ENCODE assay signal across 20 cellular contexts in the genomic region with DNA sequence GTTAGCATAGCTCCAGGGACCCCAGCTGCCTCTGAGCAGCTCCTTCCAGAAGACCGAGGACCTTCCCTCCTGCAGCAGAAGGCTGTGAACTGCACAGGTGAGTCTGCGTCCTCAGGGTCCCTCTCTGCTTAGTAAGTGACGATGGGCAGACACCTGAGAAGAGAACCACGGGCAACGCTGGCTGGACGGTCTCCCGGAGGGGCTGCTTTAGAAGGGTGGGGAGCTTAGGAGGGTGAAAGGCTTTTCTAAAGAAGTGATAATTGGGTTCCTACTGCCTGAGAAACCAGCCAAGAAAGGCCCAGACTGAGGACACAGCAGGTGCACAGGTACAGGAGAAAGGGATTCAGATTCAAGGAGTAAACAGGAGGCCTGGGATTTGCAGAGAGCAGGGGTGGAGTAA.
A peak's percentile ranks its signal among the peaks of the same experiment; 100 is the strongest.
DNase-seq lines count a peak whose midpoint lies in the region; FAIRE-seq and TF ChIP-seq lines count a peak whose summit lies in the region.
"Had no signal": no experiment of that assay in that cellular context is flagged by ENCODE, and none has a peak within 500 bp of the region (broad histone marks: within the 10 kb centered on the region; RNA-seq: fewer than 3 reads in every experiment).

No MANE protein-coding gene starts in this region.

- no peak overlapping the region for H2BK5ac ChIP-seq in H1 (ENCODE audit: low read depth, low read length)

- H4K8ac ChIP-seq in H1 (ENCODE audit: extremely low read depth, insufficient read depth, low read length) = no peak overlapping the region

- H2AFZ ChIP-seq in H1 (ENCODE audit: low read length) (no peak overlapping the region), neural progenitor cell (replicated peaks) (no peak overlapping the region)

- peak overlapping the region; percentile 20 for H3K27ac Mint-ChIP-seq in neural progenitor cell
- H3K27ac Mint-ChIP-seq: CD14-positive monocyte; CD4-positive, alpha-beta memory T cell; IgD-negative memory B cell had no signal

- no peaks in the 10 kb centered on the region for H3K9me3 Mint-ChIP-seq in neural progenitor cell

- peaks cover 21% of the 10 kb centered on the region for H3K4me1 ChIP-seq in HUES48 (ENCODE audit: control insufficient read depth, insufficient read depth, low read length)
- peaks cover 2 to 8% (median 6%) of the 10 kb centered on the region in 4 experiments; a peak in 5 of 7 replicates for H3K4me1 ChIP-seq in H1 (replicated peaks in 1 of 4; ENCODE audit: control insufficient read depth in 3 of 4, insufficient read depth in 4 of 4, low read length in 3 of 4)
- peaks cover 15% of the 10 kb centered on the region for H3K4me1 ChIP-seq in neural progenitor cell
- no peaks in the 10 kb centered on the region for H3K4me1 ChIP-seq in colonic mucosa
- H3K4me1 ChIP-seq: HAP-1 had no signal

- H3K9ac ChIP-seq in HUES48 (ENCODE audit: low read depth, low read length) (no peak overlapping the region), H1 (replicated peaks in 1 of 4; ENCODE audit: extremely low read depth in 1 of 4, low read depth in 3 of 4, low read length in 3 of 4) (no peak overlapping the region), neural progenitor cell (no peak overlapping the region), colonic mucosa (ENCODE audit: low read depth in 2 of 2, low read length in 2 of 2) (no peak overlapping the region)

- 62% methylated on average over 7 of the region's 7 CpGs; no CpG with 5 or more reads in 1 of the 2 experiments for whole genome bisulfite sequencing in H1 (ENCODE audit: extremely low coverage in 1 of 2, insufficient coverage in 1 of 2, insufficient read length in 1 of 2, insufficient replicate concordance in 2 of 2, low coverage in 1 of 2, low lambda C conversion rate in 2 of 2, missing lambda C conversion rate in 1 of 2), 2 experiments

- no peak overlapping the region for H3K14ac ChIP-seq in H1 (ENCODE audit: insufficient read length)

- TF ChIP-seq EP300 in H1 (IDR thresholded peaks at IDR 0.05; ENCODE audit: borderline replicate concordance in 1 of 2, low read depth in 2 of 2, low read length in 2 of 2) = no peak

- H2BK20ac ChIP-seq in H1 (ENCODE audit: low read length) = no peak overlapping the region

- H3K23ac ChIP-seq in H1 (ENCODE audit: insufficient read length) = no peak overlapping the region

- H3K27ac ChIP-seq in HUES48 (ENCODE audit: low read depth, low read length) (peak overlapping the region; percentile 7), H1 (ENCODE audit: low read depth, low read length) (no peak overlapping the region), neural progenitor cell (no peak overlapping the region), colonic mucosa (no peak overlapping the region), WERI-Rb-1 (no peak overlapping the region)

- peaks cover 5% of the 10 kb centered on the region for H3K27me3 Mint-ChIP-seq in neural progenitor cell (ENCODE audit: insufficient read depth, low read depth)
- H3K27me3 Mint-ChIP-seq: IgD-negative memory B cell had no signal

- H3K4me2 ChIP-seq in H1 (ENCODE audit: insufficient read depth in 1 of 2, low read depth in 2 of 2, low read length in 2 of 2) = no peak overlapping the region; a peak in 1 of 4 replicates
- no peak overlapping the region for H3K4me2 ChIP-seq in neural progenitor cell

- H3K79me1 ChIP-seq in H1 (ENCODE audit: low read depth, low read length) = 0 out of 2 replicates have a peak, but pooled peaks cover 2% of the 10 kb centered on the region

- no peak overlapping the region for H2BK12ac ChIP-seq in H1 (ENCODE audit: low read depth, low read length)

- in situ Hi-C loops in ACHN (cut with HindIII; ENCODE audit: low pct_ligation_motif_present, low pct_unique_long_range_greater_than_20kb, low sequenced_read_pairs) = no loop called here

- no peak overlapping the region; the same call in 1 of the 2 replicates for H2AK5ac ChIP-seq in H1 (ENCODE audit: low read depth, low read length)

- CTCF ChIA-PET in H1 (lab: Charles Lee; ENCODE audit: partially characterized antibody) = interaction anchor here (0.6 to 1.2 kb wide), 3 partner anchors 11 to 1290 kb away, joined by 3 read pairs; no protein-coding TSS in a partner anchor

- no peak for TF ChIP-seq CTCF in H1 (IDR thresholded peaks at IDR 0.05; ENCODE audit: control extremely low read depth in 1 of 3, insufficient read depth in 1 of 3, low read depth in 1 of 3, low read length in 3 of 3)
- TF ChIP-seq CTCF in neural progenitor cell (IDR thresholded peaks at IDR 0.05) = no peak
- no peak for TF ChIP-seq CTCF in colonic mucosa (IDR thresholded peaks at IDR 0.05)
- no peak for TF ChIP-seq CTCF in WERI-Rb-1 (IDR thresholded peaks at IDR 0.05; ENCODE audit: low read depth, low read length)

- H3K4me1 Mint-ChIP-seq in neural progenitor cell = peaks cover 7% of the 10 kb centered on the region
- H3K4me1 Mint-ChIP-seq: CD14-positive monocyte; CD4-positive, alpha-beta memory T cell; IgD-negative memory B cell had no signal

- H3K4me3 ChIP-seq in HUES48 (ENCODE audit: low read depth, low read length) = no peak overlapping the region; the same call in 1 of the 2 replicates
- no peak overlapping the region for H3K4me3 ChIP-seq in H1 (ENCODE audit: extremely low read depth in 1 of 4, insufficient read depth in 2 of 4, low read depth in 3 of 4, low read length in 4 of 4)
- no peak overlapping the region for H3K4me3 ChIP-seq in neural progenitor cell
- H3K4me3 ChIP-seq in colonic mucosa = no peak overlapping the region
- H3K4me3 ChIP-seq in WERI-Rb-1 (ENCODE audit: low read depth, low read length) = no peak overlapping the region
- H3K4me3 ChIP-seq: HAP-1 had no signal

- no peak for TF ChIP-seq RAD21 in H1 (IDR thresholded peaks at IDR 0.05 in 1 of 2, conservative IDR thresholded peaks at IDR 0.05 in 1 of 2; ENCODE audit: low read depth in 2 of 2, low read length in 2 of 2)

- H3K4ac ChIP-seq in H1 (replicated peaks; ENCODE audit: insufficient read length, low read depth, low read length) = peak overlapping the region; percentile 23

- no peaks in the 10 kb centered on the region for H3K36me3 Mint-ChIP-seq in neural progenitor cell
- H3K36me3 Mint-ChIP-seq: CD14-positive monocyte; CD4-positive, alpha-beta memory T cell had no signal

- DNase-seq in H1 (ENCODE audit: low read depth in 1 of 2, low spot score in 2 of 2) = no peak
- DNase-seq in neural progenitor cell (ENCODE audit: low spot score) = no peak
- DNase-seq in ACHN = no peak
- no peak for DNase-seq in colonic mucosa
- DNase-seq in NCI-H446 (lab: John Stamatoyannopoulos, UW) = no peak
- DNase-seq in WERI-Rb-1 = no peak
- DNase-seq: AML-193; CD4-positive, alpha-beta memory T cell; DMS153; DMS79; GDM1; GOT3; KBM-7 had no signal

- H3K18ac ChIP-seq in H1 (ENCODE audit: extremely low read depth, low read length) = no peak overlapping the region

- peak overlapping the region; percentile 53; the same call in 1 of the 2 replicates for H2BK15ac ChIP-seq in H1 (ENCODE audit: low read length)

- H3K23me2 ChIP-seq in H1 (ENCODE audit: low read depth, low read length) = peaks cover 1% of the 10 kb centered on the region; the same call in 1 of the 2 replicates

- no peaks in the 10 kb centered on the region for H3K9me3 ChIP-seq in HUES48 (ENCODE audit: control insufficient read depth, insufficient read depth, low read length)
- H3K9me3 ChIP-seq in H1 (ENCODE audit: insufficient read depth in 2 of 2, low read depth in 1 of 2, low read length in 1 of 2) = no peaks in the 10 kb centered on the region
- no peaks in the 10 kb centered on the region for H3K9me3 ChIP-seq in neural progenitor cell (ENCODE audit: low read depth)
- H3K9me3 ChIP-seq in colonic mucosa = no peaks in the 10 kb centered on the region
- H3K9me3 ChIP-seq in WERI-Rb-1 (ENCODE audit: severe bottlenecking) = no peaks in the 10 kb centered on the region
- H3K9me3 ChIP-seq: HAP-1 had no signal

- H3K4me3 Mint-ChIP-seq in neural progenitor cell = no peak overlapping the region
- H3K4me3 Mint-ChIP-seq: CD14-positive monocyte; CD4-positive, alpha-beta memory T cell had no signal

- no peak overlapping the region for H2BK120ac ChIP-seq in H1 (replicated peaks; ENCODE audit: low read depth, low read length)

- H3K27me3 ChIP-seq in HUES48 (ENCODE audit: control insufficient read depth, insufficient read depth, low read length) (no peaks in the 10 kb centered on the region), H1 (replicated peaks in 1 of 4; ENCODE audit: control insufficient read depth in 3 of 4, extremely low read depth in 1 of 4, insufficient read depth in 3 of 4, low read length in 3 of 4) (no peaks in the 10 kb centered on the region), neural progenitor cell (no peaks in the 10 kb centered on the region), colonic mucosa (no peaks in the 10 kb centered on the region), WERI-Rb-1 (ENCODE audit: insufficient read depth, low read depth, severe bottlenecking) (no peaks in the 10 kb centered on the region)

- no peak overlapping the region for H4K5ac ChIP-seq in H1 (ENCODE audit: insufficient read length, low read depth, low read length)

- H4K91ac ChIP-seq in H1 (replicated peaks; ENCODE audit: insufficient read length, low read length) = no peak overlapping the region

- H3K56ac ChIP-seq in H1 (replicated peaks; ENCODE audit: insufficient read length, low read depth, low read length) = no peak overlapping the region

- POLR2A ChIA-PET in H1 (lab: Charles Lee; ENCODE audit: partially characterized antibody) = no interaction called here

- H4K20me1 ChIP-seq in H1 (replicated peaks in 1 of 2; ENCODE audit: control insufficient read depth in 1 of 2, insufficient read depth in 2 of 2, low read length in 2 of 2) = no peaks in the 10 kb centered on the region
- H4K20me1 ChIP-seq in neural progenitor cell (ENCODE audit: low read depth) = no peaks in the 10 kb centered on the region

- H3F3A ChIP-seq in neural progenitor cell (ENCODE audit: low read depth) = no peaks in the 10 kb centered on the region

- H3K36me3 ChIP-seq in HUES48 (ENCODE audit: control insufficient read depth, insufficient read depth, low read length) (no peaks in the 10 kb centered on the region), H1 (ENCODE audit: control insufficient read depth in 2 of 4, insufficient read depth in 4 of 4, low read length in 3 of 4) (no peaks in the 10 kb centered on the region), neural progenitor cell (no peaks in the 10 kb centered on the region), colonic mucosa (no peaks in the 10 kb centered on the region), WERI-Rb-1 (no peaks in the 10 kb centered on the region)
- H3K36me3 ChIP-seq: HAP-1 had no signal

- no peak for FAIRE-seq in H1 (lab: Jason Lieb, UNC)
- FAIRE-seq: A204.1, HepG2, HTR-8/SVneo had no signal

- intact Hi-C loops in colonic mucosa (cut with DNase I) = no loop called here

- no peaks in the 10 kb centered on the region for H3K79me2 ChIP-seq in H1 (ENCODE audit: control insufficient read depth in 1 of 2, insufficient read depth in 2 of 2, low read length in 2 of 2)
- no peaks in the 10 kb centered on the region for H3K79me2 ChIP-seq in neural progenitor cell (ENCODE audit: low read depth)

- no peak for TF ChIP-seq POLR2A in H1 (IDR thresholded peaks at IDR 0.05; ENCODE audit: control extremely low read depth in 1 of 2, low read depth in 2 of 2, low read length in 2 of 2)

TF ChIP-seq in H1, 55 proteins besides CTCF, POLR2A, EP300 and RAD21 (continues in another document):
- TF ChIP-seq SP1 (IDR thresholded peaks at IDR 0.05; ENCODE audit: low read depth, low read length) (no peak), TAF7 (optimal IDR thresholded peaks at IDR 0.05; ENCODE audit: borderline replicate concordance, low read depth, low read length) (no peak), CHD1 (IDR thresholded peaks at IDR 0.05; ENCODE audit: low read depth, low read length) (no peak)
